11 cellular contexts compared by ENCODE assay signal in genomic region chr9:79757906-79758669, GRCh38.
DNase-seq lines count a peak whose midpoint lies in the region; ATAC-seq and TF ChIP-seq lines count a peak whose summit lies in the region.
"Had no signal": no experiment of that assay in that cellular context is flagged by ENCODE, and none has a peak within 500 bp of the region (broad histone marks: within the 10 kb centered on the region; RNA-seq: fewer than 3 reads in every experiment).

No MANE protein-coding gene starts in this region.

- intact Hi-C loops in PC-9 (cut with micrococcal nuclease; ENCODE audit: unreplicated experiment): no loop called here

- CTCF ChIA-PET in PC-9 (lab: Charles Lee): no interaction called here

- H4K20me1 ChIP-seq in PC-9 (ENCODE audit: insufficient read depth): no peaks in the 10 kb centered on the region; the same call in 1 of the 2 replicates

- H3K9me3 Mint-ChIP-seq in effector memory CD8-positive, alpha-beta T cell: no peaks in the 10 kb centered on the region

- H3K27ac ChIP-seq in 22Rv1 (no peak overlapping the region), RWPE2 (ENCODE audit: poor library complexity, severe bottlenecking) (no peak overlapping the region), PC-9 (no peak overlapping the region)

- H3K79me2 ChIP-seq in PC-9 (ENCODE audit: low read depth): no peaks in the 10 kb centered on the region

- TF ChIP-seq CTCF in 22Rv1 (IDR thresholded peaks at IDR 0.05) (peak; percentile 45), GM12864 (IDR thresholded peaks at IDR 0.05; ENCODE audit: low read depth, low read length, missing control alignments) (peak; percentile 30), RWPE2 (IDR thresholded peaks at IDR 0.05; ENCODE audit: poor library complexity, severe bottlenecking) (peak; percentile 50), PC-9 (conservative IDR thresholded peaks at IDR 0.05) (no peak; the same call in 1 of the 2 replicates)

- no peaks in the 10 kb centered on the region for H3K36me3 Mint-ChIP-seq in effector memory CD8-positive, alpha-beta T cell (ENCODE audit: insufficient read depth)

- H3K4me2 ChIP-seq in PC-9: no peak overlapping the region

- ATAC-seq in RWPE2 (ENCODE audit: low read depth): 0 out of 3 replicates have a peak, but pooled peaks have one; percentile 25
- no peak for ATAC-seq in effector memory CD8-positive, alpha-beta T cell (replicated peaks)
- ATAC-seq in GM18858 (IDR thresholded peaks at IDR 0.05; ENCODE audit: unreplicated experiment): no peak

- H3K4me1 Mint-ChIP-seq in effector memory CD8-positive, alpha-beta T cell (ENCODE audit: low read depth in 2 of 2): no peaks in the 10 kb centered on the region

- POLR2A ChIA-PET in PC-9 (lab: Charles Lee; ENCODE audit: unreplicated experiment): no interaction called here

- no peaks in the 10 kb centered on the region for H3K36me3 ChIP-seq in RWPE2 (ENCODE audit: low read depth)
- H3K36me3 ChIP-seq in PC-9 (ENCODE audit: low read depth): no peaks in the 10 kb centered on the region

- DNase-seq in GM12864 (ENCODE audit: low read depth): no peak
- no peak for DNase-seq in RWPE2 (ENCODE audit: low spot score)
- peak; percentile 50 for DNase-seq in iris pigment epithelial cell (ENCODE audit: low read depth)
- DNase-seq in effector memory CD8-positive, alpha-beta T cell: no peak
- no peak for DNase-seq in T-helper 9 cell
- DNase-seq in PC-9: no peak
- DNase-seq: Calu3, NCI-H1930 had no signal

- H3K27me3 ChIP-seq in RWPE2 (ENCODE audit: insufficient read depth, poor library complexity, severe bottlenecking) (no peaks in the 10 kb centered on the region), PC-9 (ENCODE audit: insufficient read depth, low read depth) (peaks cover 12% of the 10 kb centered on the region; the same call in 1 of the 2 replicates)

- BruUV-seq in PC-9 (replicated peaks; lab: Mats Ljungman, UMichigan): no TSS peak

- H2AFZ ChIP-seq in PC-9: no peak overlapping the region

- H3K4me1 ChIP-seq in RWPE2 (ENCODE audit: insufficient read depth, poor library complexity, severe bottlenecking) (no peaks in the 10 kb centered on the region), PC-9 (replicated peaks; ENCODE audit: insufficient read depth) (no peaks in the 10 kb centered on the region)

- H3K9me3 ChIP-seq in RWPE2 (ENCODE audit: severe bottlenecking) (no peaks in the 10 kb centered on the region), PC-9 (ENCODE audit: insufficient read depth, low read depth) (no peaks in the 10 kb centered on the region)

- no peaks in the 10 kb centered on the region for H3K27me3 Mint-ChIP-seq in effector memory CD8-positive, alpha-beta T cell

- no peak overlapping the region for H3K4me3 Mint-ChIP-seq in effector memory CD8-positive, alpha-beta T cell
- H3K4me3 Mint-ChIP-seq: activated T-helper 1 cell treated with anti-CD3 and anti-CD28 coated beads, Interleukin-12 subunit alpha, Interleukin-12 subunit beta, Interleukin-2, Interleukin-4 antibody, amounts not matched to agents 30 ng/mL and 10 ng/mL and 1 ng/mL, durations not matched to agents 14 hours and 24 hours and 36 hours had no signal

- no peaks in the 10 kb centered on the region for H3K9me2 ChIP-seq in PC-9 (ENCODE audit: insufficient read depth)

- H3K4me3 ChIP-seq in GM12864 (ENCODE audit: low read depth, low read length) (no peak overlapping the region), RWPE2 (ENCODE audit: severe bottlenecking) (no peak overlapping the region), PC-9 (no peak overlapping the region)

- no peak overlapping the region for H3K27ac Mint-ChIP-seq in effector memory CD8-positive, alpha-beta T cell
- H3K27ac Mint-ChIP-seq: activated T-helper 1 cell treated with anti-CD3 and anti-CD28 coated beads, Interleukin-12 subunit alpha, Interleukin-12 subunit beta, Interleukin-2, Interleukin-4 antibody, amounts not matched to agents 30 ng/mL and 10 ng/mL and 1 ng/mL, durations not matched to agents 14 hours and 24 hours and 36 hours had no signal

- H3F3A ChIP-seq in PC-9 (ENCODE audit: insufficient read depth, low read depth): no peaks in the 10 kb centered on the region
